8 cellular contexts compared by ENCODE assay signal in the genomic region with DNA sequence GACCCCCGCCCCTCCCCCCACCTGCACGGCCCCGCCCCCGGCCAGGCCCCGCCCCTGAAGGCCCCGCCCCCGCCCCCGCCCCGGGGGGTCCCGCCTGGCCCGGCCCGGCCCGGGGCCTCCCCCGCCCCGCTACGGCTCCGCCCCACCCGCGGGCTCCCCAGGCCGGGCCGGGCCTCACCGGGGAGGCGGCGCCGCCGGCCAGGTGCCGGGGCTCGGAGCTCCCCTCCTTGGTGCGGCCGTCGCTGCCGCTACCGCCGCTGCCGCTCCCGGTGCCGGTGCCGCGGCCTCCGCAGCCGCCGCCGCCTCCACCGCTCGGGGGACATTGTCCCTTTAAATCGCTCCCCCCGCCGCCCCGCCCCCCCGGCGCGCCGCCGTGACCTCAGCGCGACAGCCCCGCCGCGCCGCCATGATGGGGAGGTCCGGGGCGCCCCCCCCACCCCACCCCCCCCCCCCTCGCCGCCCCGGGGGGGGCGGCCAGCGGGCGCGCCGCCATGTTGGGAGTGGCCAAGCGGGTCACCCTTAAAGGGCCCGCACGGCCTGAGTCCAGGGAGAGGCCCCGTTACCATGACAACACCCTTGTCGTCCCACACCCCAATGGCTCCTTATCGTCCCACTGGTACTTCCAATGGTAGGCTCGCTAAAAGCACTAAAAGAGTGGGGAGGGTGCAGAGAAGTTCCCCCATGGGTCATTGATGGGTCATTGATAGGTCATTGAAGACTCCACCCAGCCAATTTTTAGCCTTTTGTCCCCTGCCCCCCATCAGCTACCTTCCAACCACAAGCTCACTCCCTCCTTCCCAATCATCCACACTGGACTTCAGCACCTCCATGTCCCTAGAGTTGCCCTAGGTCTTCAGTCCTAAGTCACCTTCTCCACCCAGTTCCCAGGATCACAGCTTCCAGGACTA. TPM values are rescaled to one million over a fixed set of nuclear protein-coding genes. Genes with fewer than 3 reads are reported as not detected.
DNase-seq lines count a peak whose midpoint lies in the region; ATAC-seq, FAIRE-seq and TF ChIP-seq lines count a peak whose summit lies in the region.

A gene with protein sequence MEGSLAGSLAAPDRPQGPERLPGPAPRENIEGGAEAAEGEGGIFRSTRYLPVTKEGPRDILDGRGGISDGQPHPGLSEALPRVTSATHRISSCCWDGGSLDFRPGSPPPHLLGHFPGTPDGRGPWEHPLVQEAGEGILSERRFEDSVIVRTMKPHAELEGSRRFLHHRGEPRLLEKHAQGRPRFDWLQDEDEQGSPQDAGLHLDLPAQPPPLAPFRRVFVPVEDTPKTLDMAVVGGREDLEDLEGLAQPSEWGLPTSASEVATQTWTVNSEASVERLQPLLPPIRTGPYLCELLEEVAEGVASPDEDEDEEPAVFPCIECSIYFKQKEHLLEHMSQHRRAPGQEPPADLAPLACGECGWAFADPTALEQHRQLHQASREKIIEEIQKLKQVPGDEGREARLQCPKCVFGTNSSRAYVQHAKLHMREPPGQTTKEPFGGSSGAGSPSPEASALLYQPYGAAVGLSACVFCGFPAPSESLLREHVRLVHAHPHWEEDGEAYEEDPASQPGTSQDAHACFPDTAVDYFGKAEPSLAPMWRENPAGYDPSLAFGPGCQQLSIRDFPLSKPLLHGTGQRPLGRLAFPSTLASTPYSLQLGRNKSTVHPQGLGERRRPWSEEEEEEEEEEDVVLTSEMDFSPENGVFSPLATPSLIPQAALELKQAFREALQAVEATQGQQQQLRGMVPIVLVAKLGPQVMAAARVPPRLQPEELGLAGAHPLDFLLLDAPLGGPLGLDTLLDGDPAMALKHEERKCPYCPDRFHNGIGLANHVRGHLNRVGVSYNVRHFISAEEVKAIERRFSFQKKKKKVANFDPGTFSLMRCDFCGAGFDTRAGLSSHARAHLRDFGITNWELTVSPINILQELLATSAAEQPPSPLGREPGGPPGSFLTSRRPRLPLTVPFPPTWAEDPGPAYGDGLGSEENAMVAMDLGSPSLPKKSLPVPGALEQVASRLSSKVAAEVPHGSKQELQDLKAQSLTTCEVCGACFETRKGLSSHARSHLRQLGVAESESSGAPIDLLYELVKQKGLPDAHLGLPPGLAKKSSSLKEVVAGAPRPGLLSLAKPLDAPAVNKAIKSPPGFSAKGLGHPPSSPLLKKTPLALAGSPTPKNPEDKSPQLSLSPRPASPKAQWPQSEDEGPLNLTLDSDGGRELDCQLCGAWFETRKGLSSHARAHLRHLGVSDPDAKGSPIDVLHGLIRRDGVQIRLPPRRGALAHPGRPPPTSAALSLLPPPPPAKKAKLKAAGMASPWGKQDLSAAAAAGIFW (N-terminal part only) (minus strand): TSS at position 337 of the 908 bp plus-strand sequence. CDS start 1,649 bp downstream, outside the sequence.

- peak within 1 kb of the TSS; percentile 54 to 56 (median 55) for H3K4me3 ChIP-seq in keratinocyte (ENCODE audit: control insufficient read depth in 2 of 3, extremely low read depth in 1 of 3, insufficient read depth in 2 of 3, low read depth in 1 of 3, low read length in 3 of 3)

- no peak for ATAC-seq in HG02938 (IDR thresholded peaks at IDR 0.05; ENCODE audit: unreplicated experiment)

- peaks cover 25% of the 10 kb centered on the region for H3K27me3 ChIP-seq in keratinocyte (ENCODE audit: control insufficient read depth, extremely low read depth, insufficient read depth, low read length)

- no peaks in the 10 kb centered on the region for H3K9me3 ChIP-seq in keratinocyte (ENCODE audit: control insufficient read depth, low read depth, low read length)

- no peaks in the 10 kb centered on the region for H3K9me1 ChIP-seq in keratinocyte (ENCODE audit: control insufficient read depth, extremely low read depth, insufficient read depth, low read length)

- FAIRE-seq in keratinocyte (lab: Jason Lieb, UNC), result peak; percentile 78

- H3K4me2 ChIP-seq in keratinocyte (ENCODE audit: control insufficient read depth, extremely low read depth, insufficient read depth, low read depth, low read length), result peak within 1 kb of the TSS; percentile 73

- H3K9ac ChIP-seq in keratinocyte (ENCODE audit: control insufficient read depth, extremely low read depth, insufficient read depth, low read length), result peak within 1 kb of the TSS; percentile 33

- TF ChIP-seq CTCF in keratinocyte (optimal IDR thresholded peaks at IDR 0.05 in 1 of 3, IDR thresholded peaks at IDR 0.05 in 1 of 3, conservative IDR thresholded peaks at IDR 0.05 in 1 of 3; ENCODE audit: extremely low read depth in 1 of 3, insufficient read depth in 2 of 3, low read length in 3 of 3), result no peak

- H2AFZ ChIP-seq in keratinocyte (ENCODE audit: control insufficient read depth, low read length), result peak within 1 kb of the TSS; percentile 81

- peaks cover 3% of the 10 kb centered on the region for H3K4me1 ChIP-seq in keratinocyte (ENCODE audit: control insufficient read depth, extremely low read depth, insufficient read depth, low read length)

- no peak within 1 kb of the TSS for H3K27ac ChIP-seq in keratinocyte (ENCODE audit: control insufficient read depth, insufficient read depth, low read length)

- no peaks in the 10 kb centered on the region for H3K36me3 ChIP-seq in keratinocyte (ENCODE audit: control insufficient read depth in 2 of 2, extremely low read depth in 1 of 2, insufficient read depth in 2 of 2, low read length in 2 of 2)

- no peaks in the 10 kb centered on the region for H3K79me2 ChIP-seq in keratinocyte (ENCODE audit: control insufficient read depth, insufficient read depth, low read length)

- DNase-seq in AML-193 (lab: John Stamatoyannopoulos, UW) (peak; percentile 6 to 33), GM19238 (ENCODE audit: insufficient read length, low spot score) (peak; percentile 98), NAMALWA (ENCODE audit: low spot score) (peak; percentile 54), keratinocyte (ENCODE audit: low read depth, low spot score) (no peak)
- peak; percentile 80 for DNase-seq in activated CD4-positive, CD25-positive, alpha-beta regulatory T cell treated with anti-CD3 and anti-CD28 coated beads, Interleukin-2, amount 50 U/mL, for 72 hours
- peak; percentile 78 for DNase-seq in central memory CD4-positive, alpha-beta T cell
- peak; percentile 83 for DNase-seq in stimulated activated CD4-positive, alpha-beta T cell treated with anti-CD3 and anti-CD28 coated beads, Interleukin-12 subunit alpha, Interleukin-12 subunit beta, amount 100 ng/mL, for 4 hours

- no peaks in the 10 kb centered on the region for H4K20me1 ChIP-seq in keratinocyte (ENCODE audit: control insufficient read depth, extremely low read depth, insufficient read depth, low read length)

- dilution Hi-C loops in keratinocyte (cut with MboI; ENCODE audit: extremely low pct_ligation_motif_present, low sequenced_read_pairs), result no loop called here

RNA-seq across cellular contexts. Expression of the gene that starts here (rescaled TPM):
- 5.1 to 10.6 TPM (median 7.5 TPM) in 3 replicates for polyA plus RNA-seq in keratinocyte
- 3.6 TPM for polyA plus RNA-seq in keratinocyte (2011; ENCODE audit: low read depth)
- polyA plus RNA-seq in keratinocyte (2011; cell fraction: cytosol; rRNA removed), result 7.4 and 17.0 TPM in 2 replicates
- polyA plus RNA-seq in keratinocyte (2011; cell fraction: nucleus; rRNA removed), result 16.5 and 25.6 TPM in 2 replicates
- 10.4 and 22.6 TPM in 2 replicates for polyA plus RNA-seq in keratinocyte (2012; ENCODE audit: low replicate concordance)
- 3.4 to 12.8 TPM (median 5.0 TPM) in 3 replicates for polyA minus RNA-seq in keratinocyte
- 18.0 TPM for polyA minus RNA-seq in keratinocyte (2011; cell fraction: cytosol; rRNA and poly(A)+ RNA removed)
- polyA minus RNA-seq in keratinocyte (2011; cell fraction: nucleus; rRNA and poly(A)+ RNA removed), result 12.1 TPM in 2 replicates
